8 cellular contexts compared by ENCODE assay signal in the genomic region with DNA sequence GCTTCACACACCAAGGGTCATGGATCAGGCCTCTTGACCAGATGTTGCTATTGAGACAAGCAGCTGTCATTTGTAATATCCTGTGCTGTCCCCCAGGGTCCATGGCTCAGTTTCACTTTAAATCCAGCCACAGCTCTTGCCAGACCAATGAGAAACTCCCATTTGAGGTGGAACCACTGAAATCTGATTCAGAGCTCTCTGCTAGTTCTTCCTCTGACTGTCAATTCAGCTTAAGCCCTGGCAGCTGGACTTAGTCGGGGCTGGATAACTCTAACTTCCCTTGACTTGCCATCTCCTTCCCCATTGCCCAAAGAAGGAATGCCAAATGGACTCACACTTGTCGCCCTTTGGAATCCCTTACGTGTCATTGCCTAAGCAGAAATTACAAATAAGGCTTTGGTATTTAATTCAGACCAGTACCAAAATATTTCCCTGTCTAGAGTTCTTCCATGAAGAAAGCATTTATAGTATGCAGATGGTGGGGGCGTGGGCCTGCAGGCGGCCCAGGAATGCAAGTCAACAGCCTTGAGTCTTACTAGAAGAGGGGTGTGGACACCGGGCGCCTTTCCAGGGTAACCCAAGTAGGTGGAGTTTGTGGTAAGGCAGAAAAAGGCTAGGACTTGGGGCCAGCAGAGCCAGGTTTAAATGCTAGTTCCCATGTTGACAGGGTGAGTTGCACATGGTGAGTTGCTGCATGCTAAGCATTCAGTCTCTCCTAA.
DNase-seq lines count a peak whose midpoint lies in the region; ATAC-seq and TF ChIP-seq lines count a peak whose summit lies in the region.

No MANE protein-coding gene starts in this region.

- TF ChIP-seq EP300 in sigmoid colon (IDR thresholded peaks at IDR 0.05) = no peak

- peaks cover 12% of the 10 kb centered on the region for H3K27me3 Mint-ChIP-seq in activated CD4-positive, alpha-beta memory T cell treated with anti-CD3 and anti-CD28 coated beads, Interleukin-2, amount 10 ng/mL, durations not matched to agents 7 days and 5 days

- H3K27ac Mint-ChIP-seq in activated CD4-positive, alpha-beta memory T cell treated with anti-CD3 and anti-CD28 coated beads, Interleukin-2, amount 10 ng/mL, durations not matched to agents 7 days and 5 days = no peak overlapping the region

- intact Hi-C loops in sigmoid colon (cut with DNase I) = no loop called here

- H3K9me3 Mint-ChIP-seq in activated CD4-positive, alpha-beta memory T cell treated with anti-CD3 and anti-CD28 coated beads, Interleukin-2, amount 10 ng/mL, durations not matched to agents 7 days and 5 days = no peaks in the 10 kb centered on the region

- ATAC-seq in GM18909 (IDR thresholded peaks at IDR 0.05; ENCODE audit: poor library complexity, unreplicated experiment) = peak; percentile 88
- peak; percentile 46 for ATAC-seq in HG03045 (IDR thresholded peaks at IDR 0.05; ENCODE audit: unreplicated experiment)
- peak; percentile 95 for ATAC-seq in RWPE2 (ENCODE audit: low read depth)
- ATAC-seq in GM18867 (IDR thresholded peaks at IDR 0.05; ENCODE audit: unreplicated experiment) = no peak

- 9 to 34% methylated on average over 7 of the region's 7 CpGs for WGBS in sigmoid colon, 2 donors

- no peak overlapping the region for H3K4me3 Mint-ChIP-seq in activated CD4-positive, alpha-beta memory T cell treated with anti-CD3 and anti-CD28 coated beads, Interleukin-2, amount 10 ng/mL, durations not matched to agents 7 days and 5 days

- H3K36me3 ChIP-seq in RWPE2 (ENCODE audit: low read depth) = no peaks in the 10 kb centered on the region
- H3K36me3 ChIP-seq in sigmoid colon = no peaks in the 10 kb centered on the region

- H3K4me1 Mint-ChIP-seq in activated CD4-positive, alpha-beta memory T cell treated with anti-CD3 and anti-CD28 coated beads, Interleukin-2, amount 10 ng/mL, durations not matched to agents 7 days and 5 days = peaks cover 4% of the 10 kb centered on the region

- H3K9me3 ChIP-seq in RWPE2 (ENCODE audit: severe bottlenecking) (no peaks in the 10 kb centered on the region), sigmoid colon (no peaks in the 10 kb centered on the region)

- DNase-seq in RWPE2 (ENCODE audit: low spot score) (peak; percentile 92), fibroblast of the conjunctiva (ENCODE audit: low read depth) (peak; percentile 94), sigmoid colon (peak; percentile 89)
- DNase-seq in stimulated activated CD4-positive, alpha-beta T cell treated with anti-CD3 and anti-CD28 coated beads, Interleukin-4, amount 100 ng/mL, for 1 hour = no peak
- no peak for DNase-seq in activated CD4-positive, alpha-beta memory T cell treated with anti-CD3 and anti-CD28 coated beads, Interleukin-2, amount 10 ng/mL, durations not matched to agents 7 days and 5 days

- H3K27ac ChIP-seq in RWPE2 (ENCODE audit: poor library complexity, severe bottlenecking) (peak overlapping the region; percentile 83), sigmoid colon (peak overlapping the region; percentile 41 to 84 (median 70))

- H3K4me1 ChIP-seq in RWPE2 (ENCODE audit: insufficient read depth, poor library complexity, severe bottlenecking) = peaks cover 16% of the 10 kb centered on the region
- H3K4me1 ChIP-seq in sigmoid colon = peaks cover 0 to 34% (median 28%) of the 10 kb centered on the region in 4 donors

- POLR2A ChIA-PET in activated CD4-positive, alpha-beta memory T cell treated with anti-CD3 and anti-CD28 coated beads, Interleukin-2, amount 10 ng/mL, durations not matched to agents 7 days and 5 days (lab: Charles Lee) = no interaction called here

- TF ChIP-seq CTCF in RWPE2 (IDR thresholded peaks at IDR 0.05; ENCODE audit: poor library complexity, severe bottlenecking) = no peak
- TF ChIP-seq CTCF in sigmoid colon (IDR thresholded peaks at IDR 0.05) = no peak

- no peak for TF ChIP-seq POLR2A in sigmoid colon (IDR thresholded peaks at IDR 0.05)

- H3K4me3 ChIP-seq in RWPE2 (ENCODE audit: severe bottlenecking) = no peak overlapping the region
- peak overlapping the region in 1 of 4 donors; percentile 11 for H3K4me3 ChIP-seq in sigmoid colon

- CTCF ChIA-PET in activated CD4-positive, alpha-beta memory T cell treated with anti-CD3 and anti-CD28 coated beads, Interleukin-2, amount 10 ng/mL, durations not matched to agents 7 days and 5 days (lab: Charles Lee) = interaction anchor here (0.8 to 1.4 kb wide), 2 partner anchors 12 to 20 kb away, joined by 3 read pairs; no protein-coding TSS in a partner anchor

- H3K27me3 ChIP-seq in RWPE2 (ENCODE audit: insufficient read depth, poor library complexity, severe bottlenecking) (no peaks in the 10 kb centered on the region), sigmoid colon (no peaks in the 10 kb centered on the region)

- no peaks in the 10 kb centered on the region for H3K36me3 Mint-ChIP-seq in activated CD4-positive, alpha-beta memory T cell treated with anti-CD3 and anti-CD28 coated beads, Interleukin-2, amount 10 ng/mL, durations not matched to agents 7 days and 5 days (ENCODE audit: low read depth)

Comparison
In these comparisons a context has a peak if more than half of its experiments do, and no peak if none do; other contexts are left out.
1. DNase-seq: peak in RWPE2 (single experiment), fibroblast of the conjunctiva (single experiment) and sigmoid colon (single experiment); none in stimulated activated CD4-positive, alpha-beta T cell treated with anti-CD3 and anti-CD28 coated beads, Interleukin-4, amount 100 ng/mL, for 1 hour (single experiment) and activated CD4-positive, alpha-beta memory T cell treated with anti-CD3 and anti-CD28 coated beads, Interleukin-2, amount 10 ng/mL, durations not matched to agents 7 days and 5 days (single experiment).